17 cellular contexts compared by ENCODE assay signal in the genomic region with DNA sequence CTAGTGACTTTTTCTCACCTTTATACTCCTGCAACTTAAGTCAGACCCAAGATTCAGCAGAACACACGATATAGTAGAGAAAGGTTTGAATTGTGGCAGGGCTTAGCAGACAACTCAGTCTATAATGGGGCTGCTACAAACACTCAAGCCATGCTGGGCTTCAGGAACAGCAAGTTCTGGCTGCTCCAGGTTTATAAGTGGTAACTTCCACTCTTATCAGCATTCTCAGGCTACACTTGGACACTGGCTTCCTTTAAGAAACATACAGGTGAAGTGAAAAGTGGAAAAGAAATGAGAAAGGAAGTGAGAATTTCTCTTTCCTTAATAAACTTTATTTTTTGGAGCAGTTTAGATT. TPM values are rescaled to one million over a fixed set of nuclear protein-coding genes. Genes with fewer than 3 reads are reported as not detected.
"Had no signal": no experiment of that assay in that cellular context is flagged by ENCODE, and none has a peak within 500 bp of the region (broad histone marks: within the 10 kb centered on the region; RNA-seq: fewer than 3 reads in every experiment).

No MANE protein-coding gene starts in this region.

- H3K4me1 ChIP-seq: SJSA1 had no signal

- H3K36me3 ChIP-seq: MG63, SJSA1 had no signal

- DNase-seq: KBM-7, MG63, NCI-H1092, NCI-H1105 treated with DMSO at 0.1 percent for 48 hours, NCI-H1417 treated with DMSO at 0.1 percent for 48 hours, NCI-H1694 treated with DMSO at 0.1 percent for 48 hours, NCI-H1930, NCI-H2227 treated with DMSO at 0.1 percent for 48 hours, NCI-H510A, NCI-H524 treated with DMSO at 0.1 percent for 48 hours, NCI-H774, Right ventricle myocardium superior, RPMI8226, SIG-M5 had no signal

- H3K9me3 ChIP-seq: MG63, SJSA1 had no signal

- H3K4me3 ChIP-seq: MG63, SJSA1, SK-N-MC had no signal

- H3K27ac ChIP-seq: SJSA1, SK-N-MC had no signal

- H3K27me3 ChIP-seq: MG63, SJSA1 had no signal

RNA-seq across cellular contexts. Expression of a gene that starts 21.7 kb away (rescaled TPM):
- total RNA-seq: HT1080 had no signal
